ENCODE assay signal across 33 cellular contexts in the genomic region with DNA sequence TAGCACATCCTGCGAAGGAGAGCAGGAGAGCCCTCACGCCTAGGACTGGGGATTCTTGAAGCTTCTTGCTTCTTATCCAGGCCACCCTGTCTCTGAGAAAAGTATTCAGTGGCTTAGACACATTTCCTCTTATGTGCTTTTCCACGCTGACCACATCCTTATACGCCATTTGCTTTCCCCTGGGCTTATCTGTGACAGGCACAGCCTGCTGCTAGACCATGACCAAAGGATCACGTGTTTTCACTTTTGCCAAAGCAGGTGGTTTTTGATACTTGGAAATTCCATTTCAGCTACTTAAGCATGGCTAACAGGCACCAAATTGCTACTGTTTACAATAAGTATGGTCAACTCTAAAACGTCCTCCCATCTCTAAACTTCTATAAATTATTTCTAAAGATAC.
"Had no signal": no experiment of that assay in that cellular context is flagged by ENCODE, and none has a peak within 500 bp of the region (broad histone marks: within the 10 kb centered on the region; RNA-seq: fewer than 3 reads in every experiment).

No MANE protein-coding gene starts in this region.

- H3K4me1 ChIP-seq: ascending aorta had no signal

- H3K4me3 Mint-ChIP-seq: activated CD8-positive, alpha-beta T cell treated with anti-CD3 and anti-CD28 coated beads, Interleukin-2, amount 10 ng/mL, durations not matched to agents 7 days and 5 days; activated naive CD4-positive, alpha-beta T cell treated with anti-CD3 and anti-CD28 coated beads, Interleukin-2, amount 50 U/mL, for 24 hours; activated naive CD8-positive, alpha-beta T cell treated with anti-CD3 and anti-CD28 coated beads, Interleukin-2, amount 10 ng/mL, durations not matched to agents 7 days and 5 days; activated T-cell treated with anti-CD3 and anti-CD28 coated beads, Interleukin-2, amount 50 U/mL, for 24 hours; central memory CD8-positive, alpha-beta T cell had no signal

- H3K9me3 ChIP-seq: ascending aorta had no signal

- H3K27me3 Mint-ChIP-seq: activated naive CD4-positive, alpha-beta T cell treated with anti-CD3 and anti-CD28 coated beads, Interleukin-2, amount 50 U/mL, for 24 hours; activated naive CD8-positive, alpha-beta T cell treated with anti-CD3 and anti-CD28 coated beads, Interleukin-2, amount 10 ng/mL, durations not matched to agents 7 days and 5 days; activated T-cell treated with anti-CD3 and anti-CD28 coated beads, Interleukin-2, amount 50 U/mL, for 24 hours; central memory CD8-positive, alpha-beta T cell had no signal

- H3K27ac Mint-ChIP-seq: activated CD8-positive, alpha-beta T cell treated with anti-CD3 and anti-CD28 coated beads, Interleukin-2, amount 10 ng/mL, durations not matched to agents 7 days and 5 days; activated naive CD4-positive, alpha-beta T cell treated with anti-CD3 and anti-CD28 coated beads, Interleukin-2, amount 50 U/mL, for 24 hours; activated naive CD8-positive, alpha-beta T cell treated with anti-CD3 and anti-CD28 coated beads, Interleukin-2, amount 10 ng/mL, durations not matched to agents 7 days and 5 days; activated T-cell treated with anti-CD3 and anti-CD28 coated beads, Interleukin-2, amount 50 U/mL, for 24 hours; activated T-helper 2 cell treated with anti-CD3 and anti-CD28 coated beads, Interferon-gamma antibody, Interleukin-2, Interleukin-4, amounts not matched to agents 10 μg/mL and 5 μg/mL and 100 μg/mL, durations not matched to agents 14 hours and 24 hours and 36 hours had no signal

- H3K36me3 Mint-ChIP-seq: activated naive CD4-positive, alpha-beta T cell treated with anti-CD3 and anti-CD28 coated beads, Interleukin-2, amount 50 U/mL, for 24 hours; activated naive CD8-positive, alpha-beta T cell treated with anti-CD3 and anti-CD28 coated beads, Interleukin-2, amount 10 ng/mL, durations not matched to agents 7 days and 5 days had no signal

- H3K4me3 ChIP-seq: ascending aorta, cardiac muscle cell, PC-9, SK-N-MC had no signal

- H2AFZ ChIP-seq: PC-9 had no signal

- H3K36me3 ChIP-seq: ascending aorta, cardiac muscle cell, WERI-Rb-1 had no signal

- H3K4me1 Mint-ChIP-seq: activated naive CD4-positive, alpha-beta T cell treated with anti-CD3 and anti-CD28 coated beads, Interleukin-2, amount 50 U/mL, for 24 hours; activated naive CD8-positive, alpha-beta T cell treated with anti-CD3 and anti-CD28 coated beads, Interleukin-2, amount 10 ng/mL, durations not matched to agents 7 days and 5 days; central memory CD8-positive, alpha-beta T cell had no signal

- DNase-seq: activated CD4-positive, alpha-beta T cell treated with anti-CD3 and anti-CD28 coated beads for 1 hour; activated CD4-positive, alpha-beta T cell treated with anti-CD3 and anti-CD28 coated beads for 48 hours; activated CD4-positive, alpha-beta T cell treated with anti-CD3 and anti-CD28 coated beads, Interleukin-2, amount 50 U/mL, for 48 hours; activated CD4-positive, CD25-positive, alpha-beta regulatory T cell; activated CD8-positive, alpha-beta T cell treated with anti-CD3 and anti-CD28 coated beads, Interleukin-2, amount 10 ng/mL, durations not matched to agents 7 days and 5 days; activated gamma-delta T cell; activated naive CD4-positive, alpha-beta T cell treated with Interleukin-2 at 50 U/mL for 16 hours; activated naive CD8-positive, alpha-beta T cell treated with anti-CD3 and anti-CD28 coated beads, Interleukin-2, amount 10 ng/mL, durations not matched to agents 7 days and 5 days; activated T-cell treated with anti-CD3 and anti-CD28 coated beads, Interleukin-2, amount 50 U/mL, for 24 hours; amygdala; Karpas-422; KBM-7; NCI-H1105 treated with DMSO at 0.1 percent for 48 hours; NCI-H1436; NCI-H1694; NCI-H1930; NCI-H2081 treated with DMSO at 0.1 percent for 48 hours; NCI-H226; NCI-H510A; NCI-H526; NCI-H748 treated with DMSO at 0.1 percent for 48 hours; NK-92 treated with Interleukin-12 subunit alpha and Interleukin-12 subunit beta, amount 100 ng/mL, for 24 hours; PC-9; Right ventricle myocardium superior; T1000; WERI-Rb-1 had no signal

- ATAC-seq: activated CD8-positive, alpha-beta T cell treated with anti-CD3 and anti-CD28 coated beads, Interleukin-2, amount 10 ng/mL, durations not matched to agents 7 days and 5 days had no signal

- H3K27me3 ChIP-seq: ascending aorta, cardiac muscle cell had no signal

- H3K27ac ChIP-seq: ascending aorta, cardiac muscle cell, PC-9, SK-N-MC, WERI-Rb-1 had no signal

- H3K9me3 Mint-ChIP-seq: activated naive CD4-positive, alpha-beta T cell treated with anti-CD3 and anti-CD28 coated beads, Interleukin-2, amount 50 U/mL, for 24 hours; activated T-helper 2 cell treated with anti-CD3 and anti-CD28 coated beads, Interferon-gamma antibody, Interleukin-2, Interleukin-4, amounts not matched to agents 10 μg/mL and 5 μg/mL and 100 μg/mL, durations not matched to agents 14 hours and 24 hours and 36 hours had no signal

- H3K4me2 ChIP-seq: PC-9 had no signal

- FAIRE-seq: RCC 7860 had no signal
